ENCODE assay signal across 8 cellular contexts in the genomic region with DNA sequence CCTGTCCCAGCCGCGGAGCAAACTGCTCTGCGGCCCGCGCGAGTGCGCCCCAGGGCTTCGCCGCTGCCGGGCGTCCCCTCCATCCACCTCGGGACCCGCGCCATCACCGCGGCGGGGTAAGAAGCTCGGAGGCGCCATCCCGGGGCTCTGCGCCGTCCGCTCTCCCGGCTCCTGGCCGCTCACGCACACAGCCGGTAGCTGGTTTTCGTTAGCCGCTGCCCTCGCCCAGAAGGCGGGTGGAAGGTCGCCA. TPM values are rescaled to one million over a fixed set of nuclear protein-coding genes. Genes with fewer than 3 reads are reported as not detected.
A peak's percentile ranks its signal among the peaks of the same experiment; 100 is the strongest.
DNase-seq lines count a peak whose midpoint lies in the region; ATAC-seq, FAIRE-seq and TF ChIP-seq lines count a peak whose summit lies in the region.

No MANE protein-coding gene starts in this region.

- H3K79me2 ChIP-seq in endothelial cell of umbilical vein (ENCODE audit: control insufficient read depth, insufficient read depth, low read length) = no peaks in the 10 kb centered on the region
- H3K79me2 ChIP-seq in parathyroid adenoma = no peaks in the 10 kb centered on the region

- no peak for FAIRE-seq in endothelial cell of umbilical vein (lab: Jason Lieb, UNC)

- TF ChIP-seq POLR2A in endothelial cell of umbilical vein (IDR thresholded peaks at IDR 0.05; ENCODE audit: low read depth, low read length) = no peak

- H3K9me3 ChIP-seq in endothelial cell of umbilical vein (replicated peaks; ENCODE audit: control insufficient read depth, insufficient read depth, low read length) (no peaks in the 10 kb centered on the region), parathyroid adenoma (ENCODE audit: control insufficient read depth, low read length) (no peaks in the 10 kb centered on the region)

- peak; percentile 49 for DNase-seq in ELF-1 (ENCODE audit: low read depth, low spot score)
- peak; percentile 44 for DNase-seq in HuH-7 (ENCODE audit: low spot score)
- DNase-seq in endothelial cell of umbilical vein (ENCODE audit: low read depth, low spot score) = no peak
- DNase-seq in DMS79 (lab: John Stamatoyannopoulos, UW) = no peak
- no peak for DNase-seq in midbrain (lab: John Stamatoyannopoulos, UW)

- H2AFZ ChIP-seq in endothelial cell of umbilical vein (ENCODE audit: low read depth, low read length) (peak overlapping the region; percentile 78), parathyroid adenoma (peak overlapping the region; percentile 66)

- H3K9ac ChIP-seq in endothelial cell of umbilical vein (replicated peaks; ENCODE audit: extremely low read depth, insufficient read depth, low read length) = no peak overlapping the region
- no peak overlapping the region for H3K9ac ChIP-seq in parathyroid adenoma

- H3K27ac ChIP-seq in endothelial cell of umbilical vein (ENCODE audit: insufficient read depth, low read depth, low read length) (no peak overlapping the region), parathyroid adenoma (no peak overlapping the region)

- intact Hi-C loops in endothelial cell of umbilical vein (cut with micrococcal nuclease) = loop anchor here (5.0 kb wide), 2 partner anchors 81 to 651 kb away; no protein-coding TSS in a partner anchor

- no peaks in the 10 kb centered on the region for H4K20me1 ChIP-seq in endothelial cell of umbilical vein (replicated peaks; ENCODE audit: control insufficient read depth, extremely low read depth, insufficient read depth, low read length)

- POLR2A ChIA-PET in endothelial cell of umbilical vein (lab: Charles Lee) = no interaction called here

- BruUV-seq in endothelial cell of umbilical vein (replicated peaks; lab: Mats Ljungman, UMichigan) = no TSS peak

- H3K4me2 ChIP-seq in endothelial cell of umbilical vein (ENCODE audit: insufficient read depth, low read length) (peak overlapping the region; percentile 50), parathyroid adenoma (ENCODE audit: low read length) (peak overlapping the region; percentile 50)

- H3K9me1 ChIP-seq in endothelial cell of umbilical vein (replicated peaks; ENCODE audit: control insufficient read depth, extremely low read depth, insufficient read depth, low read length) = no peaks in the 10 kb centered on the region

- no peak for ATAC-seq in GM18873 (IDR thresholded peaks at IDR 0.05; ENCODE audit: low FRiP score, unreplicated experiment)
- no peak for ATAC-seq in GM18511 (IDR thresholded peaks at IDR 0.05; ENCODE audit: unreplicated experiment)

- H3K36me3 ChIP-seq in endothelial cell of umbilical vein (ENCODE audit: control insufficient read depth in 2 of 2, extremely low read depth in 1 of 2, insufficient read depth in 2 of 2, low read length in 2 of 2) (peaks cover 0 to under 1% of the 10 kb centered on the region in 2 experiments), parathyroid adenoma (ENCODE audit: control insufficient read depth, insufficient read depth, low read length) (no peaks in the 10 kb centered on the region)

- H3K4me3 ChIP-seq in endothelial cell of umbilical vein (replicated peaks in 1 of 3; ENCODE audit: insufficient read depth in 1 of 3, low read depth in 1 of 3, low read length in 3 of 3) = peak overlapping the region in 2 of 3 experiments; percentile 26 to 46
- no peak overlapping the region for H3K4me3 ChIP-seq in parathyroid adenoma (ENCODE audit: low read depth, low read length)

- TF ChIP-seq CTCF in endothelial cell of umbilical vein (IDR thresholded peaks at IDR 0.05; ENCODE audit: extremely low read depth in 1 of 2, insufficient read depth in 1 of 2, low read depth in 1 of 2, low read length in 2 of 2) (no peak), parathyroid adenoma (IDR thresholded peaks at IDR 0.05) (no peak)

- dilution Hi-C loops in endothelial cell of umbilical vein (cut with MboI; ENCODE audit: extremely low pct_ligation_motif_present, low sequenced_read_pairs) = no loop called here

- H3K27me3 ChIP-seq in endothelial cell of umbilical vein (ENCODE audit: control insufficient read depth in 2 of 2, insufficient read depth in 2 of 2, low read length in 2 of 2) (peaks cover 55 to 79% of the 10 kb centered on the region in 2 experiments), parathyroid adenoma (ENCODE audit: control insufficient read depth, insufficient read depth, low read length) (peaks cover 4% of the 10 kb centered on the region)

- H3K4me1 ChIP-seq in endothelial cell of umbilical vein (ENCODE audit: control insufficient read depth, extremely low read depth, insufficient read depth, low read length) (peaks cover 16% of the 10 kb centered on the region), parathyroid adenoma (peaks cover 3% of the 10 kb centered on the region)

- CTCF ChIA-PET in endothelial cell of umbilical vein (lab: Charles Lee) = interaction anchor here (1.1 to 3.5 kb wide), 9 partner anchors 11 to 297 kb away, joined by 4 to 29 read pairs (median 5); partner anchors contain the start of gene HS1BP3

TF ChIP-seq in endothelial cell of umbilical vein, 7 proteins besides CTCF, POLR2A, EP300 and RAD21:
- TF ChIP-seq POLR2AphosphoS5 (IDR thresholded peaks at IDR 0.05; ENCODE audit: insufficient read depth, low read depth, low read length) = no peak
- no peak for TF ChIP-seq FOS (IDR thresholded peaks at IDR 0.05; ENCODE audit: borderline replicate concordance, insufficient read depth, low read length)
- peak; percentile 100 for TF ChIP-seq EZH2 (IDR thresholded peaks at IDR 0.05; ENCODE audit: borderline replicate concordance, low read depth, low read length, severe bottlenecking)
- TF ChIP-seq GATA2 (IDR thresholded peaks at IDR 0.05; ENCODE audit: insufficient read depth, insufficient read length, low read depth, low read length) = no peak
- no peak for TF ChIP-seq MYC (IDR thresholded peaks at IDR 0.05; ENCODE audit: low read depth, low read length)

RNA-seq across cellular contexts. Expression of gene GDF7, which starts 0.9 kb away (rescaled TPM):
- total RNA-seq in endothelial cell of umbilical vein = 1.1 and 3.7 TPM in 2 replicates
- polyA plus RNA-seq in endothelial cell of umbilical vein = 3.9 and 4.1 TPM in 2 replicates
- polyA plus RNA-seq in endothelial cell of umbilical vein (2011; cell fraction: cytosol; rRNA removed) = 3.7 and 4.2 TPM in 2 replicates
- 12.2 and 14.2 TPM in 2 replicates for polyA plus RNA-seq in endothelial cell of umbilical vein (2011; cell fraction: nucleus; rRNA removed)
- 4.1 and 14.2 TPM in 2 replicates for polyA plus RNA-seq in endothelial cell of umbilical vein (2012)
- polyA minus RNA-seq in endothelial cell of umbilical vein = 10.6 and 16.9 TPM in 2 replicates
- not detected for polyA minus RNA-seq in endothelial cell of umbilical vein (2011; cell fraction: cytosol; rRNA and poly(A)+ RNA removed)
- 6.1 and 6.8 TPM in 2 replicates for polyA minus RNA-seq in endothelial cell of umbilical vein (2011; cell fraction: nucleus; rRNA and poly(A)+ RNA removed)

RNA-seq across cellular contexts. Expression of gene HS1BP3, which starts 15.1 kb away (rescaled TPM):
- 27.8 and 33.1 TPM in 2 replicates for total RNA-seq in endothelial cell of umbilical vein
- 27.4 and 36.3 TPM in 2 replicates for polyA plus RNA-seq in endothelial cell of umbilical vein
- polyA plus RNA-seq in endothelial cell of umbilical vein (2011; cell fraction: cytosol; rRNA removed) = 17.0 and 22.6 TPM in 2 replicates
- polyA plus RNA-seq in endothelial cell of umbilical vein (2011; cell fraction: nucleus; rRNA removed) = 42.4 and 48.5 TPM in 2 replicates
- polyA plus RNA-seq in endothelial cell of umbilical vein (2012) = 19.9 and 37.4 TPM in 2 replicates
- polyA minus RNA-seq in endothelial cell of umbilical vein = 22.4 and 24.7 TPM in 2 replicates
- 7.2 TPM for polyA minus RNA-seq in endothelial cell of umbilical vein (2011; cell fraction: cytosol; rRNA and poly(A)+ RNA removed)
- polyA minus RNA-seq in endothelial cell of umbilical vein (2011; cell fraction: nucleus; rRNA and poly(A)+ RNA removed) = 26.3 and 35.3 TPM in 2 replicates

Comparison
In these comparisons a context has a peak if more than half of its experiments do, and no peak if none do; other contexts are left out.
1. DNase-seq: peak in ELF-1 (single experiment) and HuH-7 (single experiment); none in endothelial cell of umbilical vein (single experiment), DMS79 (single experiment) and midbrain (single experiment).